ENCODE assay signal across 1 cellular context in the genomic region with DNA sequence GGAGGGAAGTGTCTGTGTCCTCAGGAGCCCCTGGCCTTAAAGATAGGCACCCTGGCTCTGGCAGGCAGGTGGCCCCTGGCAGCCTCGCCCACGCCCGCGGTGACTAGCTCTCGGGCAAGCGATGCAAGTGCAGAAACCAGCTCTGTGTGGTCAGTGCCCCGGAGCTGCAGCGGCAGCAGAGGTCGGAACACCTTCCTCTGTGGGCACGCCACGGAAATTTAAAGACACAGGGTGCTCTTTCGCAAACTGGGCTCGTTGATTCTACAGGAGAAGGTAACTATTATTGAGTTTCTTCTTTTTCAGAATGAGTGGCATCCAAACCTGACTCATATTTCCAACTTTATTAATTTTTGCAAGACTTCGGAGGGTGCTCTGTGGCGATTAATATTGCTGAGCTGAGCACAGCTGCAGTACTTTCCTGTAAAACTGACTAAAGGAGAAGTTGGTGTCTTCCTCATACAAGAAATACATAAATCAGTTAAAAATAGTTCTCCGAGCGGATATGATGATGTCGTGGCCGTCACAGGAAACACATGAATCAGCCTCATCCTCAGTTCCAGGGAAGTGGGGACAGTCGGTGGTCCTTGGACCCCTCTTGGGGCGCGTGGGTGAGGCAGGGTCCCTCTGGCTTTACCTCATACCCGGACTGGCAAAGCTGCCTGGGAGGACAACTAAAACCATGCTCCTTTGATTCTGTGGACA.
TF ChIP-seq lines count a peak whose summit lies in the region.

No MANE protein-coding gene starts in this region.

TF ChIP-seq in SK-N-SH treated with all-trans-retinoic acid at 6 μM for 48 hours, 23 proteins besides CTCF, POLR2A, EP300 and RAD21 (continued from another document):
- TF ChIP-seq, protein P1, sequence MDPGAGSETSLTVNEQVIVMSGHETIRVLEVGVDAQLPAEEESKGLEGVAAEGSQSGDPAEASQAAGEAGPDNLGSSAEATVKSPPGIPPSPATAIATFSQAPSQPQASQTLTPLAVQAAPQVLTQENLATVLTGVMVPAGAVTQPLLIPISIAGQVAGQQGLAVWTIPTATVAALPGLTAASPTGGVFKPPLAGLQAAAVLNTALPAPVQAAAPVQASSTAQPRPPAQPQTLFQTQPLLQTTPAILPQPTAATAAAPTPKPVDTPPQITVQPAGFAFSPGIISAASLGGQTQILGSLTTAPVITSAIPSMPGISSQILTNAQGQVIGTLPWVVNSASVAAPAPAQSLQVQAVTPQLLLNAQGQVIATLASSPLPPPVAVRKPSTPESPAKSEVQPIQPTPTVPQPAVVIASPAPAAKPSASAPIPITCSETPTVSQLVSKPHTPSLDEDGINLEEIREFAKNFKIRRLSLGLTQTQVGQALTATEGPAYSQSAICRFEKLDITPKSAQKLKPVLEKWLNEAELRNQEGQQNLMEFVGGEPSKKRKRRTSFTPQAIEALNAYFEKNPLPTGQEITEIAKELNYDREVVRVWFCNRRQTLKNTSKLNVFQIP (CRISPR knock-in tag; IDR thresholded peaks at IDR 0.05; ENCODE audit: borderline replicate concordance, low read depth): no peak
- TF ChIP-seq RARB (CRISPR knock-in tag; IDR thresholded peaks at IDR 0.05): no peak
- no peak for TF ChIP-seq ZNF8 (CRISPR knock-in tag; IDR thresholded peaks at IDR 0.05)
- TF ChIP-seq ISL1 (CRISPR knock-in tag; IDR thresholded peaks at IDR 0.05): no peak
